Comparison of ENCODE assay signal across 12 cellular contexts in the genomic region with DNA sequence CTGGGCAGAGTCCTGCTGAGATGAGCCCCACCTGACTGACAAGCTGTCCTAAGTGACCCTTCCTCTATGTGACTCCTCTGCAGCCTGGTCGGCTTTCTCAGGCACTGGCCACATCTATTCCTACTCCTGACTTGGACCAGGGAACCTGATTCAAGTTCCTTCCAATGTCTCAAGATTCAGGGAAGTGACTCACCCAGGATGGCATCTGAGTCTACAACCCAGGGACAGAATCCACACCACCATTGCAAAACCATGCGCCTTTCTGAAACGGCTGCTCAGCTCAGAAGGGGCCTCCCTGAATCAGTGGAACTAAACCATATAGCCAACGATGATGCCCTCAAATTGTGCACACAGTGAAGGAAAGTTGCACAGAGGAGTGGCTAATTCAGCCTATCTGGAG.
DNase-seq lines count a peak whose midpoint lies in the region; ATAC-seq, FAIRE-seq and TF ChIP-seq lines count a peak whose summit lies in the region.
"Had no signal": no experiment of that assay in that cellular context is flagged by ENCODE, and none has a peak within 500 bp of the region (broad histone marks: within the 10 kb centered on the region; RNA-seq: fewer than 3 reads in every experiment).

No MANE protein-coding gene starts in this region.

- 56 to 77% methylated on average over 4 of the region's 4 CpGs for whole genome bisulfite sequencing in body of pancreas, 2 donors

- H3K4me1 ChIP-seq in tibial artery: peaks cover 0 to 33% (median 28%) of the 10 kb centered on the region in 4 donors
- peaks cover 13% of the 10 kb centered on the region for H3K4me1 ChIP-seq in body of pancreas

- H3K36me3 ChIP-seq in tibial artery (no peaks in the 10 kb centered on the region), body of pancreas (replicated peaks in 1 of 2; ENCODE audit: insufficient read depth in 1 of 2, low read depth in 2 of 2) (no peaks in the 10 kb centered on the region)

- TF ChIP-seq POLR2A in body of pancreas (IDR thresholded peaks at IDR 0.05) (no peak), GM12891 (IDR thresholded peaks at IDR 0.05; ENCODE audit: low read depth, low read length) (no peak)

- DNase-seq in HS-27A (ENCODE audit: low read depth) (peak; percentile 80), fibroblast of villous mesenchyme (ENCODE audit: low read depth) (peak; percentile 48), tibial artery (peak in 1 of 2 donors; percentile 30), body of pancreas (no peak), GM12891 (ENCODE audit: insufficient read length, low spot score) (no peak)
- DNase-seq: activated CD8-positive, alpha-beta memory T cell treated with anti-CD3 and anti-CD28 coated beads, Interleukin-2, amount 50 U/mL, for 4 hours; NCI-H748 treated with DMSO at 0.1 percent for 48 hours; nephron progenitor cell; stimulated activated CD4-positive, alpha-beta T cell treated with anti-CD3 and anti-CD28 coated beads, Interleukin-1b, Interleukin-23, amount 100 ng/mL, for 48 hours had no signal

- TF ChIP-seq CTCF in fibroblast of villous mesenchyme (IDR thresholded peaks at IDR 0.05; ENCODE audit: insufficient read depth, low read depth, low read length) (no peak), tibial artery (IDR thresholded peaks at IDR 0.05) (no peak), body of pancreas (IDR thresholded peaks at IDR 0.05) (no peak)

- no peak for FAIRE-seq in GM12891 (lab: Jason Lieb, UNC)

- H3K27ac ChIP-seq in tibial artery (peak overlapping the region; percentile 76 to 77), body of pancreas (no peak overlapping the region)

- H3K9me3 ChIP-seq in tibial artery (no peaks in the 10 kb centered on the region), body of pancreas (no peaks in the 10 kb centered on the region)

- H3K27me3 ChIP-seq in tibial artery: no peaks in the 10 kb centered on the region
- H3K27me3 ChIP-seq in body of pancreas: no peaks in the 10 kb centered on the region

- intact Hi-C loops in tibial artery (cut with DNase I; ENCODE audit: low total_unique reads) (loop anchor here (10.0 kb wide), 1 partner anchor 108 kb away; no protein-coding TSS in a partner anchor), body of pancreas (cut with DNase I) (no loop called here)

- ATAC-seq in SK-N-SH treated with all-trans-retinoic acid at 6 μM for 48 hours (peak; percentile 40), body of pancreas (no peak), GM19452 (IDR thresholded peaks at IDR 0.05; ENCODE audit: unreplicated experiment) (no peak), HG02571 (IDR thresholded peaks at IDR 0.05; ENCODE audit: unreplicated experiment) (no peak)

- H3K4me3 ChIP-seq in fibroblast of villous mesenchyme (ENCODE audit: low read depth, low read length) (no peak overlapping the region), tibial artery (no peak overlapping the region), body of pancreas (no peak overlapping the region)

TF ChIP-seq in SK-N-SH treated with all-trans-retinoic acid at 6 μM for 48 hours, 23 proteins besides CTCF, POLR2A, EP300 and RAD21 (continues in another document):
- no peak for TF ChIP-seq OSR1 (CRISPR knock-in tag; IDR thresholded peaks at IDR 0.05)
- TF ChIP-seq, protein P1, sequence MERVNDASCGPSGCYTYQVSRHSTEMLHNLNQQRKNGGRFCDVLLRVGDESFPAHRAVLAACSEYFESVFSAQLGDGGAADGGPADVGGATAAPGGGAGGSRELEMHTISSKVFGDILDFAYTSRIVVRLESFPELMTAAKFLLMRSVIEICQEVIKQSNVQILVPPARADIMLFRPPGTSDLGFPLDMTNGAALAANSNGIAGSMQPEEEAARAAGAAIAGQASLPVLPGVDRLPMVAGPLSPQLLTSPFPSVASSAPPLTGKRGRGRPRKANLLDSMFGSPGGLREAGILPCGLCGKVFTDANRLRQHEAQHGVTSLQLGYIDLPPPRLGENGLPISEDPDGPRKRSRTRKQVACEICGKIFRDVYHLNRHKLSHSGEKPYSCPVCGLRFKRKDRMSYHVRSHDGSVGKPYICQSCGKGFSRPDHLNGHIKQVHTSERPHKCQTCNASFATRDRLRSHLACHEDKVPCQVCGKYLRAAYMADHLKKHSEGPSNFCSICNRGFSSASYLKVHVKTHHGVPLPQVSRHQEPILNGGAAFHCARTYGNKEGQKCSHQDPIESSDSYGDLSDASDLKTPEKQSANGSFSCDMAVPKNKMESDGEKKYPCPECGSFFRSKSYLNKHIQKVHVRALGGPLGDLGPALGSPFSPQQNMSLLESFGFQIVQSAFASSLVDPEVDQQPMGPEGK (CRISPR knock-in tag; IDR thresholded peaks at IDR 0.05; ENCODE audit: borderline replicate concordance): no peak
- TF ChIP-seq, protein P2, sequence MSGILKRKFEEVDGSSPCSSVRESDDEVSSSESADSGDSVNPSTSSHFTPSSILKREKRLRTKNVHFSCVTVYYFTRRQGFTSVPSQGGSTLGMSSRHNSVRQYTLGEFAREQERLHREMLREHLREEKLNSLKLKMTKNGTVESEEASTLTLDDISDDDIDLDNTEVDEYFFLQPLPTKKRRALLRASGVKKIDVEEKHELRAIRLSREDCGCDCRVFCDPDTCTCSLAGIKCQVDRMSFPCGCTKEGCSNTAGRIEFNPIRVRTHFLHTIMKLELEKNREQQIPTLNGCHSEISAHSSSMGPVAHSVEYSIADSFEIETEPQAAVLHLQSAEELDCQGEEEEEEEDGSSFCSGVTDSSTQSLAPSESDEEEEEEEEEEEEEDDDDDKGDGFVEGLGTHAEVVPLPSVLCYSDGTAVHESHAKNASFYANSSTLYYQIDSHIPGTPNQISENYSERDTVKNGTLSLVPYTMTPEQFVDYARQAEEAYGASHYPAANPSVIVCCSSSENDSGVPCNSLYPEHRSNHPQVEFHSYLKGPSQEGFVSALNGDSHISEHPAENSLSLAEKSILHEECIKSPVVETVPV (CRISPR knock-in tag; IDR thresholded peaks at IDR 0.05): no peak

TF ChIP-seq in GM12891, 5 proteins besides CTCF, POLR2A, EP300 and RAD21:
- TF ChIP-seq PAX5 (IDR thresholded peaks at IDR 0.05; ENCODE audit: insufficient read depth, low read length, severe bottlenecking) (no peak), POLR2AphosphoS5 (IDR thresholded peaks at IDR 0.05; ENCODE audit: low read depth, low read length) (no peak), POU2F2 (IDR thresholded peaks at IDR 0.05; ENCODE audit: low read depth, low read length) (no peak), TAF1 (IDR thresholded peaks at IDR 0.05; ENCODE audit: low read depth, low read length) (no peak), SPI1 (IDR thresholded peaks at IDR 0.05; ENCODE audit: low read depth, low read length) (no peak)

Comparison
In these comparisons a context has a peak if more than half of its experiments do, and no peak if none do; other contexts are left out.
1. DNase-seq: peak in HS-27A (single experiment) and fibroblast of villous mesenchyme (single experiment); none in body of pancreas (0 of 4) and GM12891 (single experiment).
2. H3K27ac ChIP-seq: peak in tibial artery (2 of 2); none in body of pancreas (0 of 4).